8 cellular contexts compared by ENCODE assay signal in the genomic region with DNA sequence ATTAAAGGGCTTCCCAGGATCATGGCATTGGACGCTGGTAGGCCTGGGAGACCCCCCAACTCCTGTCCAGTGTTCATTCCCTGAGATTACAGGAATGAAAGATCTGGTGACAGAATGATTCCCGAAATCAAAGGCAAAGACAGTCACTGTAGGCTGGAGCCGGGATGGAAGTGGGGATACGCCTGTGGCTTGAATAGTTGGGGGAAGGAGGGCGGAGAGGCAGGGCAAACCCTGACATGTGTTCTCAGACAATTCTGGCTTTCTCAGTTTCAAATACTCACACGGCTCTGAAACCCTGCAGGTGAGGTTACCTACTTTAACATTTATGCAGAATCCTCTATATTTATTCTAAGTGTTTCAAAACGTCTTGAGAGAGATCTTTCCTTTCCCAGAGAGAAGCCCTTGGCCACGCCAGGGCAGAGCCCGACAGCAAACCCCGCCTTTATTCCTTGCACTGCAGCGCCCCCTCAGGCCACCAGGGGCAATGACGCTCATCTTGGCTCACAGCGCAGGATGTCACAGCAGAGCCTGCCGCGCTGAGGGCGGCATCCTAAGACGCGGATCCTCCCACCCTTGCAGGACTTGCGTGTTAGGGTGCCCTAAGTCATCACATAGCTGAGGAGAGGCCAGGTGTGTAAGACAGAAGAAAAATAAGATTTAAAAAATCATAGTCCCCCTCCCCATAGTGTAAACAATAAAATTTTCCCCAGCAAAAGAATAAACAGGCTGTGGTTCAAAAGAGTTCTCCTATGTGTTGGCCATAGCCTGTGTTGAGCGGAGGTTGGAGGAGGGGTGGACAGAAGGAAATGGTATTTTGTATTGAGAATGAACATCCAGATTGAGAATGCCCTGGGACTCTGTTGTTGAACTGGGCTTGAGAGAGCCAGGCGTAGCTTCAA.
DNase-seq lines count a peak whose midpoint lies in the region; ATAC-seq lines count a peak whose summit lies in the region.

No MANE protein-coding gene starts in this region.

- H3K27me3 ChIP-seq in SJSA1 (replicated peaks) = no peaks in the 10 kb centered on the region

- ATAC-seq in GM21737 (IDR thresholded peaks at IDR 0.05; ENCODE audit: unreplicated experiment) (peak; percentile 95), left colon (peak; percentile 93)

- DNase-seq in NCI-H1417 (lab: John Stamatoyannopoulos, UW) (peak; percentile 40 to 81 (median 62)), NCI-H1417 treated with DMSO at 0.1 percent for 48 hours (lab: John Stamatoyannopoulos, UW) (no peak), SJSA1 (ENCODE audit: low read depth in 1 of 2, low spot score in 2 of 2) (peak; percentile 10 to 49), caudate nucleus (lab: John Stamatoyannopoulos, UW) (peak in 59 of 61 donors; percentile 20 to 92 (median 73)), left colon (peak; percentile 77 to 79)
- peak; percentile 50 for DNase-seq in Jurkat, Clone E6-1 (ENCODE audit: low read depth, low spot score)
- DNase-seq in stimulated activated CD4-positive, alpha-beta T cell treated with anti-CD3 and anti-CD28 coated beads, TNF-alpha, amount 100 ng/mL, for 24 hours (ENCODE audit: low read depth in 3 of 3) = peak in 2 of 3 experiments; percentile 0 to 46

- H3K27ac ChIP-seq in SJSA1 = no peak overlapping the region
- H3K27ac ChIP-seq in caudate nucleus (ENCODE audit: low read depth, low read length) = peak overlapping the region; percentile 71

- intact Hi-C loops in left colon (cut with DNase I, micrococcal nuclease) = loop anchor here in 1 of 2 donors (10.0 kb wide), 1 partner anchor 559 kb away; no protein-coding TSS in a partner anchor

- H3K4me3 ChIP-seq in Jurkat, Clone E6-1 (ENCODE audit: low read length) = no peak overlapping the region
- no peak overlapping the region for H3K4me3 ChIP-seq in SJSA1

- no peaks in the 10 kb centered on the region for H3K9me3 ChIP-seq in SJSA1 (replicated peaks)

- H3K36me3 ChIP-seq in SJSA1 = no peaks in the 10 kb centered on the region

- no peaks in the 10 kb centered on the region for H3K4me1 ChIP-seq in SJSA1 (replicated peaks)
